18 cellular contexts compared by ENCODE assay signal in the genomic region with DNA sequence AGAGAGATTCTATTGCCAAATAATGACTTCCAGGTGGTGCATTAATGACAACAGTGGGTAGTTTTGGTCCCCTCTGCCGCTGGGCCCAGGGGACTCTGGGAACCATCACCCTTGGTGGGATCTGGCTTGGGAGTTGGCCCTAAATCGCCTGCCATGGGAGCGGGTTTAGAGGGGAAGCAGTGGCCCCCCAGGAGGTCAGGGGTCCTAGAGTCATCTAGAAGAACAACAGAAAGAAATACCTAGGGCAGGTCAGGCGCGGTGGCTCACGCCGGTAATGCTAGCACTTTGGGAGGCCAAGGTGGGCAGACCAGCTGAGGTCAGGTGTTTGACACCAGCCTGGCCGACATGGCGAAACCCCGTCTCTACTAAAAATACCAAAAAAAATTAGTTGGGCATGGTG. TPM values are rescaled to one million over a fixed set of nuclear protein-coding genes. Genes with fewer than 3 reads are reported as not detected.
DNase-seq lines count a peak whose midpoint lies in the region; ATAC-seq, FAIRE-seq and TF ChIP-seq lines count a peak whose summit lies in the region.
"Had no signal": no experiment of that assay in that cellular context is flagged by ENCODE, and none has a peak within 500 bp of the region (broad histone marks: within the 10 kb centered on the region; RNA-seq: fewer than 3 reads in every experiment).

No MANE protein-coding gene starts in this region.

- CTCF ChIA-PET in A673 (lab: Charles Lee) (interaction anchor here (1.3 to 2.1 kb wide), 2 partner anchors 77 to 246 kb away, joined by 11 to 44 read pairs; no protein-coding TSS in a partner anchor), endothelial cell of umbilical vein (lab: Charles Lee) (interaction anchor here (2.2 to 4.7 kb wide), 3 partner anchors 76 to 247 kb away, joined by 8 to 126 read pairs (median 27); a partner anchor contains a TSS)

- no peak overlapping the region for H3K4me3 Mint-ChIP-seq in progenitor cell of endocrine pancreas (ENCODE audit: low read depth)
- H3K4me3 Mint-ChIP-seq: B cell; CD4-positive, alpha-beta T cell had no signal

- H3K27ac ChIP-seq in A673 (ENCODE audit: low read depth, low read length, poor library complexity, severe bottlenecking) (peak overlapping the region; percentile 82), SK-N-MC (peak overlapping the region; percentile 98), endothelial cell of umbilical vein (ENCODE audit: insufficient read depth, low read depth, low read length) (no peak overlapping the region), thyroid gland (no peak overlapping the region)

- 90 to 93% methylated on average over 10 of the region's 10 CpGs for WGBS in thyroid gland, 2 donors

- ATAC-seq in sciatic nerve, result no peak

- H3K4me1 Mint-ChIP-seq in progenitor cell of endocrine pancreas (ENCODE audit: low read depth), result peaks cover 2% of the 10 kb centered on the region

- no TSS peak for BruUV-seq in A673 (replicated peaks; lab: Mats Ljungman, UMichigan)
- BruUV-seq in endothelial cell of umbilical vein (replicated peaks; lab: Mats Ljungman, UMichigan), result no TSS peak

- no peaks in the 10 kb centered on the region for H3K9me3 ChIP-seq in A673 (ENCODE audit: low read depth, low read length, poor library complexity, severe bottlenecking)
- H3K9me3 ChIP-seq in SK-N-MC (ENCODE audit: low read depth, low read length), result no peaks in the 10 kb centered on the region
- no peaks in the 10 kb centered on the region for H3K9me3 ChIP-seq in endothelial cell of umbilical vein (replicated peaks; ENCODE audit: control insufficient read depth, insufficient read depth, low read length)
- H3K9me3 ChIP-seq in thyroid gland, result no peaks in the 10 kb centered on the region
- H3K9me3 ChIP-seq: Caco-2 had no signal

- POLR2A ChIA-PET in A673 (lab: Charles Lee; ENCODE audit: low non-redundant PET) (no interaction called here), endothelial cell of umbilical vein (lab: Charles Lee) (no interaction called here)

- no peak overlapping the region for H3K4me2 ChIP-seq in endothelial cell of umbilical vein (ENCODE audit: insufficient read depth, low read length)

- no peaks in the 10 kb centered on the region for H3K9me1 ChIP-seq in endothelial cell of umbilical vein (replicated peaks; ENCODE audit: control insufficient read depth, extremely low read depth, insufficient read depth, low read length)

- TF ChIP-seq POLR2A in endothelial cell of umbilical vein (IDR thresholded peaks at IDR 0.05; ENCODE audit: low read depth, low read length), result no peak
- TF ChIP-seq POLR2A in thyroid gland (IDR thresholded peaks at IDR 0.05), result no peak

- TF ChIP-seq CTCF in A673 (conservative IDR thresholded peaks at IDR 0.05; ENCODE audit: low read depth, low read length), result no peak
- TF ChIP-seq CTCF in endothelial cell of umbilical vein (IDR thresholded peaks at IDR 0.05; ENCODE audit: extremely low read depth in 1 of 2, insufficient read depth in 1 of 2, low read depth in 1 of 2, low read length in 2 of 2), result no peak
- no peak for TF ChIP-seq CTCF in progenitor cell of endocrine pancreas (IDR thresholded peaks at IDR 0.05; ENCODE audit: unreplicated experiment)
- no peak for TF ChIP-seq CTCF in thyroid gland (IDR thresholded peaks at IDR 0.05)

- H3K36me3 Mint-ChIP-seq in progenitor cell of endocrine pancreas (ENCODE audit: insufficient read depth), result no peaks in the 10 kb centered on the region

- H3K9ac ChIP-seq in SK-N-MC (ENCODE audit: insufficient read length) (no peak overlapping the region), endothelial cell of umbilical vein (replicated peaks; ENCODE audit: extremely low read depth, insufficient read depth, low read length) (no peak overlapping the region)

- no peaks in the 10 kb centered on the region for H3K9me3 Mint-ChIP-seq in progenitor cell of endocrine pancreas (ENCODE audit: low read depth)
- H3K9me3 Mint-ChIP-seq: CD4-positive, alpha-beta T cell had no signal

- H3K36me3 ChIP-seq in A673 (ENCODE audit: insufficient read depth, low read length, poor library complexity, severe bottlenecking), result no peaks in the 10 kb centered on the region
- H3K36me3 ChIP-seq in SK-N-MC (ENCODE audit: insufficient read depth, low read length), result no peaks in the 10 kb centered on the region
- no peaks in the 10 kb centered on the region for H3K36me3 ChIP-seq in endothelial cell of umbilical vein (ENCODE audit: control insufficient read depth in 2 of 2, extremely low read depth in 1 of 2, insufficient read depth in 2 of 2, low read length in 2 of 2)
- H3K36me3 ChIP-seq in thyroid gland, result no peaks in the 10 kb centered on the region

- intact Hi-C loops in A673 (cut with micrococcal nuclease; ENCODE audit: unreplicated experiment), result no loop called here
- intact Hi-C loops in endothelial cell of umbilical vein (cut with micrococcal nuclease), result loop anchor here (10.0 kb wide), 1 partner anchor 139 kb away; no protein-coding TSS in a partner anchor
- intact Hi-C loops in sciatic nerve (cut with DNase I), result no loop called here
- intact Hi-C loops in thyroid gland (cut with DNase I), result loop anchor here (2.0 kb wide), 1 partner anchor 247 kb away; no protein-coding TSS in a partner anchor

- H3K27me3 ChIP-seq in A673 (replicated peaks; ENCODE audit: insufficient read depth, low read depth, low read length, poor library complexity) (no peaks in the 10 kb centered on the region), endothelial cell of umbilical vein (ENCODE audit: control insufficient read depth in 2 of 2, insufficient read depth in 2 of 2, low read length in 2 of 2) (no peaks in the 10 kb centered on the region), thyroid gland (no peaks in the 10 kb centered on the region)

- H3K4me1 ChIP-seq in A673 (ENCODE audit: insufficient read depth, low read length, poor library complexity, severe bottlenecking) (peaks cover 21% of the 10 kb centered on the region), endothelial cell of umbilical vein (ENCODE audit: control insufficient read depth, extremely low read depth, insufficient read depth, low read length) (peaks cover 14% of the 10 kb centered on the region), thyroid gland (peaks cover 0 to 4% of the 10 kb centered on the region in 2 donors)

- H3K79me2 ChIP-seq in endothelial cell of umbilical vein (ENCODE audit: control insufficient read depth, insufficient read depth, low read length), result no peaks in the 10 kb centered on the region

- H2AFZ ChIP-seq in endothelial cell of umbilical vein (ENCODE audit: low read depth, low read length), result no peak overlapping the region

- no peak overlapping the region for H3K27ac Mint-ChIP-seq in progenitor cell of endocrine pancreas
- H3K27ac Mint-ChIP-seq: B cell; CD4-positive, alpha-beta T cell; GM23338 had no signal

- dilution Hi-C loops in endothelial cell of umbilical vein (cut with MboI; ENCODE audit: extremely low pct_ligation_motif_present, low sequenced_read_pairs), result loop anchor here (25.0 kb wide), 1 partner anchor 241 kb away; no protein-coding TSS in a partner anchor

- DNase-seq in A673 (ENCODE audit: low spot score) (no peak), SK-N-MC (ENCODE audit: low read depth, low spot score) (no peak), endothelial cell of umbilical vein (ENCODE audit: low read depth, low spot score) (no peak), sciatic nerve (ENCODE audit: low spot score) (peak; percentile 37), progenitor cell of endocrine pancreas (ENCODE audit: low spot score, unreplicated experiment) (no peak), RCC 7860 (ENCODE audit: low spot score) (no peak), thyroid gland (no peak)
- DNase-seq: 8988T; CD4-positive, alpha-beta T cell; HCEC 1CT had no signal

- peaks cover 27% of the 10 kb centered on the region for H3K27me3 Mint-ChIP-seq in progenitor cell of endocrine pancreas
- H3K27me3 Mint-ChIP-seq: B cell; CD4-positive, alpha-beta T cell had no signal

- FAIRE-seq in endothelial cell of umbilical vein (lab: Jason Lieb, UNC), result peak; percentile 37
- no peak for FAIRE-seq in RCC 7860 (lab: Jason Lieb, UNC)
- FAIRE-seq: D721Med, G401.6, GM12891, GM19239, H54 had no signal

- no peaks in the 10 kb centered on the region for H4K20me1 ChIP-seq in endothelial cell of umbilical vein (replicated peaks; ENCODE audit: control insufficient read depth, extremely low read depth, insufficient read depth, low read length)

- H3K4me3 ChIP-seq in A673 (ENCODE audit: low read depth, low read length, poor library complexity, severe bottlenecking) (no peak overlapping the region), SK-N-MC (no peak overlapping the region), endothelial cell of umbilical vein (replicated peaks in 1 of 3; ENCODE audit: insufficient read depth in 1 of 3, low read depth in 1 of 3, low read length in 3 of 3) (no peak overlapping the region), thyroid gland (replicated peaks in 1 of 3) (no peak overlapping the region)
- H3K4me3 ChIP-seq: GM23338 had no signal

TF ChIP-seq in endothelial cell of umbilical vein, 7 proteins besides CTCF, POLR2A, EP300 and RAD21:
- no peak for TF ChIP-seq GATA2 (IDR thresholded peaks at IDR 0.05; ENCODE audit: insufficient read depth, insufficient read length, low read depth, low read length)
- TF ChIP-seq, protein P1, sequence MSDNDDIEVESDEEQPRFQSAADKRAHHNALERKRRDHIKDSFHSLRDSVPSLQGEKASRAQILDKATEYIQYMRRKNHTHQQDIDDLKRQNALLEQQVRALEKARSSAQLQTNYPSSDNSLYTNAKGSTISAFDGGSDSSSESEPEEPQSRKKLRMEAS (IDR thresholded peaks at IDR 0.05; ENCODE audit: insufficient read depth, insufficient read length), result no peak
- no peak for TF ChIP-seq JUN (IDR thresholded peaks at IDR 0.05; ENCODE audit: borderline replicate concordance, insufficient read depth, insufficient read length, low read depth)
- no peak for TF ChIP-seq POLR2AphosphoS5 (IDR thresholded peaks at IDR 0.05; ENCODE audit: insufficient read depth, low read depth, low read length)
- no peak for TF ChIP-seq MYC (IDR thresholded peaks at IDR 0.05; ENCODE audit: low read depth, low read length)
- TF ChIP-seq FOS (IDR thresholded peaks at IDR 0.05; ENCODE audit: borderline replicate concordance, insufficient read depth, low read length), result no peak
- TF ChIP-seq EZH2 (IDR thresholded peaks at IDR 0.05; ENCODE audit: borderline replicate concordance, low read depth, low read length, severe bottlenecking), result no peak
TF ChIP-seq in endothelial cell of umbilical vein: peak in this region for 0.

RNA-seq across cellular contexts. Expression of a gene that starts 17.8 kb away (rescaled TPM):
- 23.5 and 26.1 TPM in 2 replicates for total RNA-seq in A673 (2021)
- total RNA-seq in endothelial cell of umbilical vein, result 26.1 and 32.6 TPM in 2 replicates
- polyA plus RNA-seq in endothelial cell of umbilical vein, result 8.6 and 12.7 TPM in 2 replicates
- 10.6 and 11.0 TPM in 2 replicates for polyA plus RNA-seq in endothelial cell of umbilical vein (2011; cell fraction: cytosol; rRNA removed)
- polyA plus RNA-seq in endothelial cell of umbilical vein (2011; cell fraction: nucleus; rRNA removed), result 35.7 and 68.9 TPM in 2 replicates
- polyA plus RNA-seq in endothelial cell of umbilical vein (2012), result 18.8 and 24.0 TPM in 2 replicates
- 60.9 and 66.9 TPM in 2 replicates for polyA minus RNA-seq in endothelial cell of umbilical vein
- polyA minus RNA-seq in endothelial cell of umbilical vein (2011; cell fraction: cytosol; rRNA and poly(A)+ RNA removed), result 29.8 TPM
- 47.1 and 51.0 TPM in 2 replicates for polyA minus RNA-seq in endothelial cell of umbilical vein (2011; cell fraction: nucleus; rRNA and poly(A)+ RNA removed)
- 26.5 TPM for total RNA-seq in sciatic nerve
- total RNA-seq in progenitor cell of endocrine pancreas, result 22.9 and 24.6 TPM in 2 replicates
- total RNA-seq in thyroid gland, result 100 to 1,000 TPM in 2 of 4 donors, 10 to 100 TPM in 2; 92.3 to 131 (median 101) TPM

Comparison
In these comparisons a context has a peak if more than half of its experiments do, and no peak if none do; other contexts are left out.
1. H3K27ac ChIP-seq: peak in A673 (single experiment) and SK-N-MC (single experiment); none in endothelial cell of umbilical vein (single experiment) and thyroid gland (0 of 3).
2. intact Hi-C loops: an anchor here in endothelial cell of umbilical vein (10.0 kb wide) and thyroid gland (2.0 kb wide); none called in A673 and sciatic nerve.